Comparison of ENCODE assay signal across 1 cellular context in the genomic region with DNA sequence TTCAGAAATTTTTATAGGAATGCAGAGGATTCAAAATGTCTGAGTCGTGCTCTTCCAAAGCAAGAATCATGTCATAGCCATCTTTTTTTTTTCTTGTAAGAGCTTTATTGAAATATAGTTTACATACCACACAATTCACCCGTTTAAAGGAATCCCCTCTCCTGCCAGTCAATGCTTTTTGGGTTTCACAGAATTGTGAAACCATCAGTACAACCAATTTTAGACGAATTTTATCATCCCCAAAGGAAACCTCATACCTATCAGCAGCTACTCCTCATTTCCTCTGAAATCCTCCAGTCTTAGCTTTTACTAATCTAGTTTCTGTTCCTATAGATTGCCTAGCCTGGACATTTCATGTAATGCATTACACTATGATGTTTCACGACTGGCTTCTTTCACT.
TF ChIP-seq lines count a peak whose summit lies in the region.

No MANE protein-coding gene starts in this region.

TF ChIP-seq in SK-N-SH, 30 proteins besides CTCF, POLR2A, EP300 and RAD21 (continued from another document):
- TF ChIP-seq REST (IDR thresholded peaks at IDR 0.05; ENCODE audit: low read depth, low read length) (no peak), FOXM1 (IDR thresholded peaks at IDR 0.05; ENCODE audit: low read depth) (no peak), TAF1 (IDR thresholded peaks at IDR 0.05; ENCODE audit: borderline replicate concordance, low read depth, low read length) (no peak), GATA2 (CRISPR knock-in tag; IDR thresholded peaks at IDR 0.05) (no peak)
TF ChIP-seq in SK-N-SH: peak in this region for 0.
